ENCODE assay signal across 10 cellular contexts in genomic region chr12:75784591-75784990, GRCh38.
DNase-seq lines count a peak whose midpoint lies in the region; ATAC-seq, FAIRE-seq and TF ChIP-seq lines count a peak whose summit lies in the region.
"Had no signal": no experiment of that assay in that cellular context is flagged by ENCODE, and none has a peak within 500 bp of the region (broad histone marks: within the 10 kb centered on the region; RNA-seq: fewer than 3 reads in every experiment).

No MANE protein-coding gene starts in this region.

- 31% methylated on average over 2 of the region's 2 CpGs for WGBS in liver

- peaks cover 0 to 13% (median 4%) of the 10 kb centered on the region in 4 donors for H3K4me1 ChIP-seq in liver (ENCODE audit: control insufficient read depth in 4 of 4, insufficient read depth in 4 of 4, low read length in 3 of 4)

- TF ChIP-seq CTCF in VCaP (conservative IDR thresholded peaks at IDR 0.05) (no peak), liver (IDR thresholded peaks at IDR 0.05; ENCODE audit: low read depth, low read length, missing input control) (no peak)

- no peak for ATAC-seq in GM21526 (IDR thresholded peaks at IDR 0.05; ENCODE audit: low FRiP score, unreplicated experiment)

- H3K9me3 ChIP-seq in liver (ENCODE audit: control insufficient read depth in 4 of 4, low read length in 3 of 4), result no peaks in the 10 kb centered on the region

- H3K9ac ChIP-seq in liver (ENCODE audit: low read depth in 1 of 2, low read length in 2 of 2), result no peak overlapping the region

- H3K36me3 ChIP-seq in liver (ENCODE audit: control insufficient read depth in 4 of 4, insufficient read depth in 3 of 4, low read depth in 1 of 4, low read length in 3 of 4), result no peaks in the 10 kb centered on the region

- H3K4me3 ChIP-seq in liver (ENCODE audit: low read depth in 1 of 3, low read length in 3 of 3), result no peak overlapping the region

- H3K27ac ChIP-seq in VCaP, result peak overlapping the region; percentile 93
- peak overlapping the region in 1 of 2 donors; percentile 38 for H3K27ac ChIP-seq in liver (ENCODE audit: low read depth in 1 of 2, low read length in 2 of 2)

- TF ChIP-seq RAD21 in liver (IDR thresholded peaks at IDR 0.05), result peak; percentile 67 to 79

- DNase-seq in DMS153 (lab: John Stamatoyannopoulos, UW) (peak; percentile 92), NCI-H1092 (lab: John Stamatoyannopoulos, UW) (peak; percentile 68), cerebellar nuclear complex (lab: John Stamatoyannopoulos, UW) (no peak), GM19239 (ENCODE audit: insufficient read length, low spot score) (no peak)
- DNase-seq in stimulated activated CD4-positive, alpha-beta T cell treated with anti-CD3 and anti-CD28 coated beads, Interleukin-12 subunit alpha, Interleukin-12 subunit beta, amount 100 ng/mL, for 4 hours, result no peak
- DNase-seq: activated naive CD8-positive, alpha-beta T cell treated with anti-CD3 and anti-CD28 coated beads, Interleukin-2, amount 10 ng/mL, durations not matched to agents 7 days and 5 days; naive B cell had no signal

- H3K27me3 ChIP-seq in liver (ENCODE audit: control insufficient read depth in 4 of 4, insufficient read depth in 4 of 4, low read length in 3 of 4), result no peaks in the 10 kb centered on the region

- no peak for FAIRE-seq in GM19239 (lab: Jason Lieb, UNC)

TF ChIP-seq in liver, 16 proteins besides CTCF, POLR2A, EP300 and RAD21:
- TF ChIP-seq MAX (IDR thresholded peaks at IDR 0.05) (peak; percentile 85), FOXA1 (IDR thresholded peaks at IDR 0.05) (peak; percentile 67), TAF1 (conservative IDR thresholded peaks at IDR 0.05) (no peak), HNF4G (IDR thresholded peaks at IDR 0.05) (no peak), SP1 (IDR thresholded peaks at IDR 0.05) (peak; percentile 80), RXRA (IDR thresholded peaks at IDR 0.05) (peak; percentile 77 to 84), NR2F2 (IDR thresholded peaks at IDR 0.05) (no peak), EGR1 (IDR thresholded peaks at IDR 0.05; ENCODE audit: low read depth in 2 of 2) (peak in 1 of 2 donors; percentile 52), YY1 (IDR thresholded peaks at IDR 0.05) (peak; percentile 87), JUND (IDR thresholded peaks at IDR 0.05) (peak; percentile 51 to 83), HNF4A (conservative IDR thresholded peaks at IDR 0.05) (peak; percentile 76 to 80), ATF3 (IDR thresholded peaks at IDR 0.05) (peak; percentile 93), REST (IDR thresholded peaks at IDR 0.05) (peak; percentile 73), GABPA (IDR thresholded peaks at IDR 0.05 in 1 of 2, conservative IDR thresholded peaks at IDR 0.05 in 1 of 2) (peak in 1 of 2 donors; percentile 77), FOXA2 (IDR thresholded peaks at IDR 0.05) (peak; percentile 74), ZBTB33 (IDR thresholded peaks at IDR 0.05) (peak; percentile 51)

Comparison
In these comparisons a context has a peak if more than half of its experiments do, and no peak if none do; other contexts are left out.
1. DNase-seq: peak in DMS153 (single experiment) and NCI-H1092 (single experiment); none in stimulated activated CD4-positive, alpha-beta T cell treated with anti-CD3 and anti-CD28 coated beads, Interleukin-12 subunit alpha, Interleukin-12 subunit beta, amount 100 ng/mL, for 4 hours (single experiment), cerebellar nuclear complex (0 of 2) and GM19239 (single experiment).